In the genomic region with DNA sequence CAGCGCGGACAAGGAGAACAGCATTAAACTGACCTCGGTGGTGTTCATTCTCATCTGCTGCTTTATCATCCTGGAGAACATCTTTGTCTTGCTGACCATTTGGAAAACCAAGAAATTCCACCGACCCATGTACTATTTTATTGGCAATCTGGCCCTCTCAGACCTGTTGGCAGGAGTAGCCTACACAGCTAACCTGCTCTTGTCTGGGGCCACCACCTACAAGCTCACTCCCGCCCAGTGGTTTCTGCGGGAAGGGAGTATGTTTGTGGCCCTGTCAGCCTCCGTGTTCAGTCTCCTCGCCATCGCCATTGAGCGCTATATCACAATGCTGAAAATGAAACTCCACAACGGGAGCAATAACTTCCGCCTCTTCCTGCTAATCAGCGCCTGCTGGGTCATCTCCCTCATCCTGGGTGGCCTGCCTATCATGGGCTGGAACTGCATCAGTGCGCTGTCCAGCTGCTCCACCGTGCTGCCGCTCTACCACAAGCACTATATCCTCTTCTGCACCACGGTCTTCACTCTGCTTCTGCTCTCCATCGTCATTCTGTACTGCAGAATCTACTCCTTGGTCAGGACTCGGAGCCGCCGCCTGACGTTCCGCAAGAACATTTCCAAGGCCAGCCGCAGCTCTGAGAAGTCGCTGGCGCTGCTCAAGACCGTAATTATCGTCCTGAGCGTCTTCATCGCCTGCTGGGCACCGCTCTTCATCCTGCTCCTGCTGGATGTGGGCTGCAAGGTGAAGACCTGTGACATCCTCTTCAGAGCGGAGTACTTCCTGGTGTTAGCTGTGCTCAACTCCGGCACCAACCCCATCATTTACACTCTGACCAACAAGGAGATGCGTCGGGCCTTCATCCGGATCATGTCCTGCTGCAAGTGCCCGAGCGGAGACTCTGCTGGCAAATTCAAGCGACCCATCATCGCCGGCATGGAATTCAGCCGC, we compare ENCODE assay signal across 9 cellular contexts. TPM values are rescaled to one million over a fixed set of nuclear protein-coding genes. Genes with fewer than 3 reads are reported as not detected.
DNase-seq lines count a peak whose midpoint lies in the region; ATAC-seq and TF ChIP-seq lines count a peak whose summit lies in the region.
"Had no signal": no experiment of that assay in that cellular context is flagged by ENCODE, and none has a peak within 500 bp of the region (broad histone marks: within the 10 kb centered on the region; RNA-seq: fewer than 3 reads in every experiment).

No MANE protein-coding gene starts in this region.

- H3K4me1 ChIP-seq in mucosa of descending colon (ENCODE audit: low read depth) = peaks cover 24% of the 10 kb centered on the region
- peaks cover 0 to 29% (median 17%) of the 10 kb centered on the region in 4 donors for H3K4me1 ChIP-seq in tibial nerve

- no peaks in the 10 kb centered on the region for H3K9me3 ChIP-seq in mucosa of descending colon
- H3K9me3 ChIP-seq in tibial nerve = no peaks in the 10 kb centered on the region

- no peak for TF ChIP-seq EP300 in tibial nerve (IDR thresholded peaks at IDR 0.05)

- peak overlapping the region in 1 of 4 donors; percentile 83 for H3K27ac ChIP-seq in tibial nerve

- intact Hi-C loops in mucosa of descending colon (cut with DNase I, micrococcal nuclease) = loop anchor here in 1 of 2 donors (10.0 kb wide), 1 partner anchor 315 kb away; no protein-coding TSS in a partner anchor

- no peaks in the 10 kb centered on the region for H3K36me3 ChIP-seq in mucosa of descending colon (ENCODE audit: low read depth)
- H3K36me3 ChIP-seq in tibial nerve = no peaks in the 10 kb centered on the region

- peak; percentile 32 for DNase-seq in NK-92 treated with Interleukin-12 subunit alpha and Interleukin-12 subunit beta, amount 100 ng/mL, for 24 hours (lab: John Stamatoyannopoulos, UW)
- DNase-seq in NK-92 (lab: John Stamatoyannopoulos, UW; ENCODE audit: unreplicated experiment) = no peak
- DNase-seq in activated naive CD4-positive, alpha-beta T cell treated with anti-CD3 and anti-CD28 coated beads, Interleukin-2, amount 50 U/mL, for 16 hours = peak; percentile 51
- peak in 1 of 3 donors; percentile 6 for DNase-seq in mucosa of descending colon
- no peak for DNase-seq in tibial nerve (ENCODE audit: low spot score in 2 of 2)
- no peak for DNase-seq in NCI-H146 treated with DMSO at 0.1 percent for 48 hours (lab: John Stamatoyannopoulos, UW; ENCODE audit: unreplicated experiment)
- no peak for DNase-seq in NCI-H2171 treated with DMSO at 0.1 percent for 48 hours (lab: John Stamatoyannopoulos, UW)

- ATAC-seq in mucosa of descending colon = peak; percentile 9
- no peak for ATAC-seq in HG03108 (IDR thresholded peaks at IDR 0.05; ENCODE audit: unreplicated experiment)

- no peaks in the 10 kb centered on the region for H3K27me3 ChIP-seq in tibial nerve
- H3K27me3 ChIP-seq: cardiac muscle cell had no signal

- no peak for TF ChIP-seq POLR2A in tibial nerve (IDR thresholded peaks at IDR 0.05)

- TF ChIP-seq CTCF in mucosa of descending colon (IDR thresholded peaks at IDR 0.05) (no peak), tibial nerve (IDR thresholded peaks at IDR 0.05) (no peak)

- no peak overlapping the region for H3K4me3 ChIP-seq in mucosa of descending colon
- peak overlapping the region in 3 of 4 donors; percentile 40 to 65 (median 62) for H3K4me3 ChIP-seq in tibial nerve

- 85 to 90% methylated on average over 42 of the region's 42 CpGs for WGBS in tibial nerve, 2 donors

RNA-seq across cellular contexts. Expression of a gene that starts 2.5 kb away (rescaled TPM):
- total RNA-seq in mucosa of descending colon (10 to 100 TPM in 2 of 3 donors, 1 to 10 TPM in 1; 4.8 to 14.9 (median 12.3) TPM), tibial nerve (100 to 1,000 TPM in 1 of 4 donors, 10 to 100 TPM in 3; 22.2 to 101 (median 59.4) TPM)

Comparison
In these comparisons a context has a peak if more than half of its experiments do, and no peak if none do; other contexts are left out.
1. DNase-seq: peak in NK-92 treated with Interleukin-12 subunit alpha and Interleukin-12 subunit beta, amount 100 ng/mL, for 24 hours (single experiment) and activated naive CD4-positive, alpha-beta T cell treated with anti-CD3 and anti-CD28 coated beads, Interleukin-2, amount 50 U/mL, for 16 hours (single experiment); none in NK-92 (single experiment), tibial nerve (0 of 2), NCI-H146 treated with DMSO at 0.1 percent for 48 hours (single experiment) and NCI-H2171 treated with DMSO at 0.1 percent for 48 hours (single experiment).